23 cellular contexts compared by ENCODE assay signal in the genomic region with DNA sequence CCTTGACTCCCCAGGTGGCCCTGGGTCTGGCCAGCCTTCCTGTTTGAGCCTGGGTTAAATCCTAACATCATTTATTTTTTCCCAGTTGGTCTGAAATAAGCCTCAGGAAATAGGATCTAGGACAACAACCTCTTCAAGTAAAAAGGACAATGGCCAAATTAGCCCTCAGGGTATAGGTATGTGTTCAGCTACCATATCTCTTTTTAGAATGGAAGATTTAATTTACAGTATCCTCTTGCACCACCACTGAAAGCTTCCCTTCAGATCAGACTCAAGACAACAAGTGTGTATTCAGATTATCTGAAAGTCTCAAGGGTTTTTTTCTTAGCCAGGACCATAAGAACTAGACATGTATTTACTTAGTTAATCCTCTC.
A peak's percentile ranks its signal among the peaks of the same experiment; 100 is the strongest.
DNase-seq lines count a peak whose midpoint lies in the region; ATAC-seq and TF ChIP-seq lines count a peak whose summit lies in the region.
"Had no signal": no experiment of that assay in that cellular context is flagged by ENCODE, and none has a peak within 500 bp of the region (broad histone marks: within the 10 kb centered on the region; RNA-seq: fewer than 3 reads in every experiment).

No MANE protein-coding gene starts in this region.

- in situ Hi-C loops in GM13976 (cut with MboI; ENCODE audit: low sequenced_read_pairs, unreplicated experiment), result no loop called here

- no peaks in the 10 kb centered on the region for H3K36me3 ChIP-seq in CD8-positive, alpha-beta T cell (ENCODE audit: insufficient read depth, low read length)
- H3K36me3 ChIP-seq: SJCRH30 had no signal

- no peak overlapping the region for H3K27ac ChIP-seq in CD8-positive, alpha-beta T cell (ENCODE audit: low read depth, low read length)
- H3K27ac ChIP-seq: 22Rv1, HL-60, SJCRH30 had no signal

- CTCF ChIA-PET in CD8-positive, alpha-beta T cell (lab: Charles Lee), result interaction anchor here (0.8 to 2.0 kb wide), 3 partner anchors 27 to 201 kb away, joined by 3 to 5 read pairs (median 4); no protein-coding TSS in a partner anchor

- TF ChIP-seq CTCF in CD8-positive, alpha-beta T cell (IDR thresholded peaks at IDR 0.05), result no peak
- no peak for TF ChIP-seq CTCF in GM13976 (IDR thresholded peaks at IDR 0.05; ENCODE audit: borderline replicate concordance, control extremely low read depth, extremely low read depth, insufficient read depth, missing control alignments)

- intact Hi-C loops in CD8-positive, alpha-beta T cell (cut with DNase I, micrococcal nuclease), result no loop called here
- intact Hi-C loops in Right ventricle myocardium superior (cut with DNase I), result no loop called here

- no peaks in the 10 kb centered on the region for H3K9me3 ChIP-seq in CD8-positive, alpha-beta T cell (ENCODE audit: low read length)
- H3K9me3 ChIP-seq in T-helper 17 cell (ENCODE audit: control insufficient read depth, low read length, poor library complexity, severe bottlenecking), result no peaks in the 10 kb centered on the region
- H3K9me3 ChIP-seq: SJCRH30 had no signal

- peaks cover 10% of the 10 kb centered on the region for H3K4me1 ChIP-seq in CD8-positive, alpha-beta T cell (ENCODE audit: insufficient read depth, low read length)

- no peak overlapping the region for H3K4me3 ChIP-seq in CD8-positive, alpha-beta T cell (ENCODE audit: low read depth, low read length)
- H3K4me3 ChIP-seq: SJCRH30 had no signal

- H3K9me3 Mint-ChIP-seq in CD8-positive, alpha-beta T cell, result no peaks in the 10 kb centered on the region
- H3K9me3 Mint-ChIP-seq in naive thymus-derived CD8-positive, alpha-beta T cell, result peaks cover 0 to 5% (median 0%) of the 10 kb centered on the region in 9 donors

- H3K4me1 Mint-ChIP-seq in CD8-positive, alpha-beta T cell (ENCODE audit: low read depth), result peaks cover 35% of the 10 kb centered on the region
- H3K4me1 Mint-ChIP-seq in T-helper 17 cell, result peaks cover 11% of the 10 kb centered on the region
- H3K4me1 Mint-ChIP-seq in naive thymus-derived CD8-positive, alpha-beta T cell, result peaks cover 20 to 36% (median 30%) of the 10 kb centered on the region in 4 donors

- no peak for ATAC-seq in CD8-positive, alpha-beta T cell
- ATAC-seq in T-helper 17 cell, result no peak
- ATAC-seq in naive thymus-derived CD8-positive, alpha-beta T cell, result no peak
- no peak for ATAC-seq in HG02798 (IDR thresholded peaks at IDR 0.05; ENCODE audit: poor library complexity, unreplicated experiment)
- ATAC-seq in Right ventricle myocardium superior (ENCODE audit: poor library complexity), result no peak
- ATAC-seq: PC-3, SK-N-SH treated with all-trans-retinoic acid at 6 μM for 48 hours had no signal

- no peaks in the 10 kb centered on the region for H3K27me3 Mint-ChIP-seq in CD8-positive, alpha-beta T cell (ENCODE audit: low read depth)
- H3K27me3 Mint-ChIP-seq in T-helper 17 cell, result no peaks in the 10 kb centered on the region
- no peaks in the 10 kb centered on the region for H3K27me3 Mint-ChIP-seq in naive thymus-derived CD8-positive, alpha-beta T cell
- H3K27me3 Mint-ChIP-seq: B cell had no signal

- POLR2A ChIA-PET in CD8-positive, alpha-beta T cell (lab: Charles Lee), result interaction anchor here (1.0 to 1.2 kb wide), 3 partner anchors 27 to 50 kb away, joined by 3 to 5 read pairs (median 4); no protein-coding TSS in a partner anchor
- POLR2A ChIA-PET in naive thymus-derived CD8-positive, alpha-beta T cell (lab: Charles Lee), result interaction anchor here (1.4 to 1.9 kb wide), 3 partner anchors 37 to 48 kb away, joined by 4 to 7 read pairs (median 7); no protein-coding TSS in a partner anchor

- no peak overlapping the region for H3K4me3 Mint-ChIP-seq in CD8-positive, alpha-beta T cell
- H3K4me3 Mint-ChIP-seq in T-helper 17 cell, result no peak overlapping the region
- H3K4me3 Mint-ChIP-seq in naive thymus-derived CD8-positive, alpha-beta T cell, result no peak overlapping the region
- H3K4me3 Mint-ChIP-seq: B cell, CD14-positive monocyte had no signal

- DNase-seq in NCI-H146 (lab: John Stamatoyannopoulos, UW) (peak; percentile 36), NCI-H146 treated with DMSO at 0.1 percent for 48 hours (lab: John Stamatoyannopoulos, UW; ENCODE audit: unreplicated experiment) (no peak), T-helper 17 cell (no peak), GM13976 (ENCODE audit: low spot score) (no peak), Right ventricle myocardium superior (no peak)
- no peak for DNase-seq in CD8-positive, alpha-beta T cell
- DNase-seq in naive thymus-derived CD8-positive, alpha-beta T cell, result no peak
- DNase-seq: COR-L47, DMS53, HCEC 1CT, Karpas-422, NCI-H1436, NCI-H2029, NCI-H524, NCI-H774, PC-3 had no signal

- peak overlapping the region; percentile 69 for H3K27ac Mint-ChIP-seq in CD8-positive, alpha-beta T cell
- peak overlapping the region; percentile 46 for H3K27ac Mint-ChIP-seq in T-helper 17 cell
- H3K27ac Mint-ChIP-seq in naive thymus-derived CD8-positive, alpha-beta T cell, result peak overlapping the region in 7 of 10 donors; percentile 47 to 87 (median 80)

- H3K36me3 Mint-ChIP-seq in CD8-positive, alpha-beta T cell, result no peaks in the 10 kb centered on the region
- H3K36me3 Mint-ChIP-seq in T-helper 17 cell (ENCODE audit: low read depth), result no peaks in the 10 kb centered on the region
- peaks cover 0 to 8% (median 0%) of the 10 kb centered on the region in 3 donors for H3K36me3 Mint-ChIP-seq in naive thymus-derived CD8-positive, alpha-beta T cell

- H3K27me3 ChIP-seq in CD8-positive, alpha-beta T cell (ENCODE audit: insufficient read depth, low read length), result no peaks in the 10 kb centered on the region
- H3K27me3 ChIP-seq: SJCRH30 had no signal
